Comparison of ENCODE assay signal across 11 cellular contexts in genomic region chr2:65357959-65358294, GRCh38.
DNase-seq lines count a peak whose midpoint lies in the region; ATAC-seq and FAIRE-seq lines count a peak whose summit lies in the region.
"Had no signal": no experiment of that assay in that cellular context is flagged by ENCODE, and none has a peak within 500 bp of the region (broad histone marks: within the 10 kb centered on the region; RNA-seq: fewer than 3 reads in every experiment).

No MANE protein-coding gene starts in this region.

- in situ Hi-C loops in GM23248 (cut with MboI): no loop called here

- peaks cover 62% of the 10 kb centered on the region for H3F3A ChIP-seq in GM23248 (ENCODE audit: insufficient read depth)

- H2AFZ ChIP-seq in GM23248 (no peak overlapping the region), mesenchymal stem cell (ENCODE audit: low read depth, low read length) (no peak overlapping the region)

- no peaks in the 10 kb centered on the region for H3K9me2 ChIP-seq in GM23248 (ENCODE audit: insufficient read depth)

- H3K4me3 ChIP-seq in GM23248 (no peak overlapping the region), mesenchymal stem cell (ENCODE audit: insufficient read depth in 1 of 2, low read depth in 1 of 2, low read length in 2 of 2) (no peak overlapping the region)
- H3K4me3 ChIP-seq: colonic mucosa, spleen had no signal

- no peak overlapping the region for H3K14ac ChIP-seq in mesenchymal stem cell (ENCODE audit: low read length in 2 of 2)

- H3K4me2 ChIP-seq in GM23248 (ENCODE audit: unreplicated experiment) (peak overlapping the region; percentile 79), mesenchymal stem cell (ENCODE audit: low read length, poor library complexity, severe bottlenecking) (no peak overlapping the region)

- H3K27me3 ChIP-seq in GM23248 (replicated peaks; ENCODE audit: insufficient read depth): no peaks in the 10 kb centered on the region
- H3K27me3 ChIP-seq in mesenchymal stem cell (ENCODE audit: control insufficient read depth in 1 of 2, insufficient read depth in 1 of 2, low read length in 2 of 2): no peaks in the 10 kb centered on the region
- H3K27me3 ChIP-seq: colonic mucosa, spleen had no signal

- no peak for FAIRE-seq in HTR-8/SVneo (lab: Jason Lieb, UNC)

- H3K4ac ChIP-seq in mesenchymal stem cell (ENCODE audit: low read depth in 1 of 2, low read length in 2 of 2): no peak overlapping the region

- H3K23ac ChIP-seq in mesenchymal stem cell (ENCODE audit: low read length in 2 of 2): no peak overlapping the region

- peak; percentile 50 for DNase-seq in GM23248
- peak; percentile 61 for DNase-seq in mesenchymal stem cell
- DNase-seq in NCI-H2107 treated with DMSO at 0.1 percent for 48 hours (lab: John Stamatoyannopoulos, UW; ENCODE audit: unreplicated experiment): no peak
- no peak for DNase-seq in NCI-H524 (lab: John Stamatoyannopoulos, UW)
- DNase-seq in HTR-8/SVneo (ENCODE audit: insufficient read length, low spot score): no peak
- DNase-seq in globus pallidus (ENCODE audit: low spot score): no peak
- DNase-seq: colonic mucosa, spleen, WERI-Rb-1 had no signal

- H3K36me3 ChIP-seq in GM23248 (ENCODE audit: low read depth): no peaks in the 10 kb centered on the region
- H3K36me3 ChIP-seq in mesenchymal stem cell (ENCODE audit: control insufficient read depth in 1 of 2, insufficient read depth in 2 of 2, low read depth in 1 of 2, low read length in 2 of 2): peaks cover 0 to 4% of the 10 kb centered on the region in 2 experiments
- H3K36me3 ChIP-seq: colonic mucosa, spleen, WERI-Rb-1 had no signal

- no peak overlapping the region for H4K91ac ChIP-seq in mesenchymal stem cell (ENCODE audit: low read length)

- H3K18ac ChIP-seq in mesenchymal stem cell (ENCODE audit: low read depth in 1 of 2, low read length in 2 of 2): no peak overlapping the region

- no peak overlapping the region for H2AK5ac ChIP-seq in mesenchymal stem cell (ENCODE audit: low read length, severe bottlenecking)

- H3K9me3 ChIP-seq in GM23248 (ENCODE audit: low read depth): no peaks in the 10 kb centered on the region
- no peaks in the 10 kb centered on the region for H3K9me3 ChIP-seq in mesenchymal stem cell (ENCODE audit: control insufficient read depth, low read length)
- H3K9me3 ChIP-seq: colonic mucosa, spleen had no signal

- no peak overlapping the region for H2BK15ac ChIP-seq in mesenchymal stem cell (ENCODE audit: low read depth, poor library complexity, severe bottlenecking)

- 0 out of 2 replicates have a peak, but pooled peaks cover 3% of the 10 kb centered on the region for H4K20me1 ChIP-seq in GM23248 (ENCODE audit: insufficient read depth)

- H3K79me1 ChIP-seq in mesenchymal stem cell (replicated peaks; ENCODE audit: low read length, poor library complexity, severe bottlenecking): peaks cover 13% of the 10 kb centered on the region

- no peak overlapping the region for H4K8ac ChIP-seq in mesenchymal stem cell (ENCODE audit: low read length)

- ATAC-seq in GM18907 (IDR thresholded peaks at IDR 0.05; ENCODE audit: unreplicated experiment) (peak; percentile 84), HG03520 (IDR thresholded peaks at IDR 0.05; ENCODE audit: unreplicated experiment) (peak; percentile 79)

- H3K9ac ChIP-seq in GM23248: peak overlapping the region; percentile 63
- peak overlapping the region; percentile 58 for H3K9ac ChIP-seq in mesenchymal stem cell (ENCODE audit: low read length)

- peak overlapping the region; percentile 90 for H3K27ac ChIP-seq in GM23248
- peak overlapping the region; percentile 28 for H3K27ac ChIP-seq in mesenchymal stem cell (ENCODE audit: low read length, poor library complexity, severe bottlenecking)
- H3K27ac ChIP-seq: colonic mucosa, WERI-Rb-1 had no signal

- peaks cover 90% of the 10 kb centered on the region for H3K79me2 ChIP-seq in GM23248 (ENCODE audit: insufficient read depth)

- no peak overlapping the region for H2BK12ac ChIP-seq in mesenchymal stem cell (ENCODE audit: low read length in 2 of 2)

- H2BK5ac ChIP-seq in mesenchymal stem cell (ENCODE audit: low read depth, low read length, poor library complexity, severe bottlenecking): no peak overlapping the region

- H2BK120ac ChIP-seq in mesenchymal stem cell (ENCODE audit: low read depth, low read length): no peak overlapping the region

- H3K4me1 ChIP-seq in GM23248 (ENCODE audit: insufficient read depth) (peaks cover 67% of the 10 kb centered on the region), mesenchymal stem cell (ENCODE audit: control insufficient read depth, insufficient read depth, low read depth, low read length) (peaks cover 13% of the 10 kb centered on the region)

Comparison
In these comparisons a context has a peak if more than half of its experiments do, and no peak if none do; other contexts are left out.
1. DNase-seq: peak in GM23248 (single experiment) and mesenchymal stem cell (single experiment); none in NCI-H2107 treated with DMSO at 0.1 percent for 48 hours (single experiment), NCI-H524 (0 of 2), HTR-8/SVneo (single experiment) and globus pallidus (single experiment).